Comparison of ENCODE assay signal across 1 cellular context in genomic region chr9:14863402-14863801, GRCh38.
TF ChIP-seq lines count a peak whose summit lies in the region.

No MANE protein-coding gene starts in this region.

TF ChIP-seq in H1, 55 proteins besides CTCF, POLR2A, EP300 and RAD21:
- no peak for TF ChIP-seq SIX5 (IDR thresholded peaks at IDR 0.05; ENCODE audit: low read depth, low read length)
- TF ChIP-seq ZNF274 (IDR thresholded peaks at IDR 0.05; ENCODE audit: borderline replicate concordance, extremely low read depth, low read length): no peak
- TF ChIP-seq TCF12 (IDR thresholded peaks at IDR 0.05; ENCODE audit: low read depth, low read length): no peak
- TF ChIP-seq POLR2AphosphoS5 (IDR thresholded peaks at IDR 0.05; ENCODE audit: low read depth, low read length): no peak
- no peak for TF ChIP-seq EGR1 (IDR thresholded peaks at IDR 0.05; ENCODE audit: borderline replicate concordance, low read depth, low read length)
- no peak for TF ChIP-seq KDM4A (IDR thresholded peaks at IDR 0.05; ENCODE audit: low read depth, low read length, severe bottlenecking)
- TF ChIP-seq SUZ12 (IDR thresholded peaks at IDR 0.05; ENCODE audit: low read length): no peak
- TF ChIP-seq CBX8 (IDR thresholded peaks at IDR 0.05; ENCODE audit: borderline replicate concordance, low read depth, low read length): no peak
- TF ChIP-seq, protein P1, sequence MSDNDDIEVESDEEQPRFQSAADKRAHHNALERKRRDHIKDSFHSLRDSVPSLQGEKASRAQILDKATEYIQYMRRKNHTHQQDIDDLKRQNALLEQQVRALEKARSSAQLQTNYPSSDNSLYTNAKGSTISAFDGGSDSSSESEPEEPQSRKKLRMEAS (IDR thresholded peaks at IDR 0.05): no peak
- TF ChIP-seq RBBP5 (IDR thresholded peaks at IDR 0.05; ENCODE audit: borderline replicate concordance, low read depth, low read length): no peak
- no peak for TF ChIP-seq CTBP2 (IDR thresholded peaks at IDR 0.05; ENCODE audit: borderline replicate concordance, insufficient read depth, insufficient read length, low read length)
- TF ChIP-seq HDAC6 (IDR thresholded peaks at IDR 0.05; ENCODE audit: low read depth, low read length): no peak
- no peak for TF ChIP-seq FOSL1 (IDR thresholded peaks at IDR 0.05; ENCODE audit: insufficient read depth, low read depth, low read length)
- no peak for TF ChIP-seq EZH2 (IDR thresholded peaks at IDR 0.05; ENCODE audit: low read depth, low read length, severe bottlenecking)
- no peak for TF ChIP-seq CBX5 (IDR thresholded peaks at IDR 0.05; ENCODE audit: low read depth, low read length)
- no peak for TF ChIP-seq RNF2 (IDR thresholded peaks at IDR 0.05; ENCODE audit: borderline replicate concordance, low read depth, low read length, missing control alignments, poor library complexity, severe bottlenecking)
- TF ChIP-seq, protein P2, sequence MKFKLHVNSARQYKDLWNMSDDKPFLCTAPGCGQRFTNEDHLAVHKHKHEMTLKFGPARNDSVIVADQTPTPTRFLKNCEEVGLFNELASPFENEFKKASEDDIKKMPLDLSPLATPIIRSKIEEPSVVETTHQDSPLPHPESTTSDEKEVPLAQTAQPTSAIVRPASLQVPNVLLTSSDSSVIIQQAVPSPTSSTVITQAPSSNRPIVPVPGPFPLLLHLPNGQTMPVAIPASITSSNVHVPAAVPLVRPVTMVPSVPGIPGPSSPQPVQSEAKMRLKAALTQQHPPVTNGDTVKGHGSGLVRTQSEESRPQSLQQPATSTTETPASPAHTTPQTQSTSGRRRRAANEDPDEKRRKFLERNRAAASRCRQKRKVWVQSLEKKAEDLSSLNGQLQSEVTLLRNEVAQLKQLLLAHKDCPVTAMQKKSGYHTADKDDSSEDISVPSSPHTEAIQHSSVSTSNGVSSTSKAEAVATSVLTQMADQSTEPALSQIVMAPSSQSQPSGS (IDR thresholded peaks at IDR 0.05; ENCODE audit: low read length): no peak
- TF ChIP-seq, protein P3, sequence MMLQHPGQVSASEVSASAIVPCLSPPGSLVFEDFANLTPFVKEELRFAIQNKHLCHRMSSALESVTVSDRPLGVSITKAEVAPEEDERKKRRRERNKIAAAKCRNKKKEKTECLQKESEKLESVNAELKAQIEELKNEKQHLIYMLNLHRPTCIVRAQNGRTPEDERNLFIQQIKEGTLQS (IDR thresholded peaks at IDR 0.05; ENCODE audit: insufficient read depth, low read depth, low read length): no peak
- no peak for TF ChIP-seq RXRA (IDR thresholded peaks at IDR 0.05; ENCODE audit: insufficient read depth, low read depth, low read length)
